ENCODE assay signal across 21 cellular contexts in the genomic region with DNA sequence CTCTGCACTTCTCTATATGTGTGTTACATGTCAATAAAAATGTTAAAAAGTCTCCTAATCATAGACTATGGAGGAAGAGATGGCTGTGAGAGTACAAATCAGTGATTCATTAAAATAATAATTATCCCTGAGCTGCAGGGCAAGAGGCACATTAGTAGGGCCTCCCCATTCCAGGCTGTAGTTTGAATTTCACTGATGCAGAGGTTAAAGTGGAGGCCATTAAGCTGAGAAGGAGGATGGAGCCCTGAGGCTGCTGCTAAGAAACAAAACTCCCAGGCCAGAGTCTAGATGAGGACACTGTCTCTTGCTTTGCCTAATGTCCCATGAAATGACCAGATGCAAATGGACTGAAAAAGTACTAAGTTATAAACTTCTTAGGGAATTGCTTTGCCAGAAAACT.
DNase-seq lines count a peak whose midpoint lies in the region; ATAC-seq, FAIRE-seq and TF ChIP-seq lines count a peak whose summit lies in the region.
"Had no signal": no experiment of that assay in that cellular context is flagged by ENCODE, and none has a peak within 500 bp of the region (broad histone marks: within the 10 kb centered on the region; RNA-seq: fewer than 3 reads in every experiment).

No MANE protein-coding gene starts in this region.

- ATAC-seq in IMR-90 (ENCODE audit: low read depth) (peak; percentile 30; the same call in 1 of the 2 replicates), HG02623 (IDR thresholded peaks at IDR 0.05; ENCODE audit: unreplicated experiment) (no peak), SK-N-SH treated with all-trans-retinoic acid at 6 μM for 48 hours (no peak), GM21723 (IDR thresholded peaks at IDR 0.05; ENCODE audit: unreplicated experiment) (no peak)
- ATAC-seq: CD8-positive, alpha-beta T cell had no signal

- 0 out of 2 replicates have a peak overlapping the region, but pooled peaks have one; percentile 0 for H3K14ac ChIP-seq in IMR-90 (replicated peaks; ENCODE audit: low read depth, low read length)

- in situ Hi-C loops in IMR-90 (cut with MboI; ENCODE audit: low sequenced_read_pairs), result no loop called here

- H3K36me3 ChIP-seq in IMR-90 (ENCODE audit: control insufficient read depth, insufficient read depth, low read length) (no peaks in the 10 kb centered on the region), astrocyte (ENCODE audit: insufficient read depth, low read length) (no peaks in the 10 kb centered on the region)
- H3K36me3 ChIP-seq: BLaER1 had no signal

- no peak for FAIRE-seq in astrocyte (lab: Jason Lieb, UNC)
- FAIRE-seq: G401.6, GM12892, H1 had no signal

- H2AK9ac ChIP-seq in IMR-90 (replicated peaks; ENCODE audit: low read depth, low read length, poor library complexity), result no peak overlapping the region

- no peak for TF ChIP-seq CTCF in IMR-90 (conservative IDR thresholded peaks at IDR 0.05; ENCODE audit: low read depth, low read length)
- no peak for TF ChIP-seq CTCF in astrocyte (IDR thresholded peaks at IDR 0.05; ENCODE audit: insufficient read depth, low read depth, low read length)

- no peak overlapping the region for H3K56ac ChIP-seq in IMR-90 (ENCODE audit: extremely low read depth, insufficient read depth, low read length)

- no peaks in the 10 kb centered on the region for H3K36me3 Mint-ChIP-seq in astrocyte (ENCODE audit: low read depth, unreplicated experiment)
- H3K36me3 Mint-ChIP-seq: CD4-positive, CD25-positive, alpha-beta regulatory T cell; CD8-positive, alpha-beta T cell had no signal

- no peaks in the 10 kb centered on the region for H3K79me1 ChIP-seq in IMR-90 (ENCODE audit: low read depth in 1 of 2, low read length in 2 of 2)

- H3K27ac ChIP-seq in IMR-90 (ENCODE audit: insufficient read depth, low read length) (no peak overlapping the region), astrocyte (ENCODE audit: low read depth, low read length) (no peak overlapping the region)
- H3K27ac ChIP-seq: BLaER1, C4-2B, GM23248 had no signal

- intact Hi-C loops in IMR-90 (cut with micrococcal nuclease), result loop anchor here (5.0 kb wide), 1 partner anchor 59 kb away; no protein-coding TSS in a partner anchor

- H3K9me3 ChIP-seq in IMR-90 (ENCODE audit: control insufficient read depth, insufficient read depth, low read length) (no peaks in the 10 kb centered on the region), astrocyte (ENCODE audit: insufficient read depth, low read depth, low read length) (no peaks in the 10 kb centered on the region)
- H3K9me3 ChIP-seq: Caco-2 had no signal

- H3K23ac ChIP-seq in IMR-90 (ENCODE audit: low read depth, low read length), result no peak overlapping the region

- H3K9ac ChIP-seq in IMR-90 (ENCODE audit: low read depth, low read length) (no peak overlapping the region), astrocyte (ENCODE audit: low read length) (no peak overlapping the region)
- H3K9ac ChIP-seq: BLaER1, GM23248 had no signal

- H3K27me3 ChIP-seq in IMR-90 (ENCODE audit: control insufficient read depth, insufficient read depth, low read length) (no peaks in the 10 kb centered on the region), astrocyte (ENCODE audit: insufficient read depth, low read length) (no peaks in the 10 kb centered on the region)
- H3K27me3 ChIP-seq: BLaER1 had no signal

- no peak overlapping the region for H4K8ac ChIP-seq in IMR-90 (ENCODE audit: low read depth in 2 of 2, low read length in 2 of 2)

- H3K4me3 Mint-ChIP-seq in astrocyte (ENCODE audit: unreplicated experiment), result no peak overlapping the region
- H3K4me3 Mint-ChIP-seq: B cell; CD4-positive, CD25-positive, alpha-beta regulatory T cell; CD8-positive, alpha-beta T cell had no signal

- peaks cover 9% of the 10 kb centered on the region; the same call in 1 of the 2 replicates for H3K9me1 ChIP-seq in IMR-90 (ENCODE audit: insufficient read depth, low read length)

- no peak overlapping the region; the same call in 1 of the 2 replicates for H2BK120ac ChIP-seq in IMR-90 (ENCODE audit: low read depth, low read length)

- no peak overlapping the region for H2BK5ac ChIP-seq in IMR-90 (ENCODE audit: low read depth, low read length, poor library complexity, severe bottlenecking)

- H2AFZ ChIP-seq in IMR-90 (replicated peaks; ENCODE audit: low read length, poor library complexity), result no peak overlapping the region
- H2AFZ ChIP-seq in astrocyte (ENCODE audit: low read depth, low read length), result no peak overlapping the region
- H2AFZ ChIP-seq: GM23248 had no signal

- H2BK20ac ChIP-seq in IMR-90 (ENCODE audit: low read depth, low read length), result no peak overlapping the region

- no peak overlapping the region for H4K5ac ChIP-seq in IMR-90 (ENCODE audit: low read depth, low read length)

- TF ChIP-seq POLR2A in IMR-90 (IDR thresholded peaks at IDR 0.05; ENCODE audit: low read depth, low read length), result no peak

- no peaks in the 10 kb centered on the region for H4K20me1 ChIP-seq in IMR-90 (ENCODE audit: insufficient read depth, low read length)
- no peaks in the 10 kb centered on the region for H4K20me1 ChIP-seq in astrocyte (ENCODE audit: insufficient read depth, low read length)
- H4K20me1 ChIP-seq: BLaER1 had no signal

- H2AK5ac ChIP-seq in IMR-90 (ENCODE audit: low read depth, low read length), result no peak overlapping the region

- CTCF ChIA-PET in IMR-90 (lab: Yijun Ruan, JAX), result interaction anchor here (0.6 to 2.2 kb wide), 5 partner anchors 8 to 327 kb away, joined by 3 to 9 read pairs (median 4); no protein-coding TSS in a partner anchor

- TF ChIP-seq RAD21 in IMR-90 (IDR thresholded peaks at IDR 0.05; ENCODE audit: low read length), result no peak

- dilution Hi-C loops in IMR-90 (cut with HindIII; ENCODE audit: low sequenced_read_pairs, unreplicated experiment), result no loop called here

- H2BK15ac ChIP-seq in IMR-90 (ENCODE audit: low read depth, low read length), result peak overlapping the region; percentile 57; the same call in 1 of the 3 replicates

- H3K4me2 ChIP-seq in IMR-90 (ENCODE audit: low read depth, low read length) (no peak overlapping the region), astrocyte (ENCODE audit: low read length) (peak overlapping the region; percentile 62)
- H3K4me2 ChIP-seq: BLaER1 had no signal

- no peaks in the 10 kb centered on the region for H3K27me3 Mint-ChIP-seq in astrocyte (ENCODE audit: low read depth, unreplicated experiment)

- DNase-seq in IMR-90 (no peak), astrocyte (ENCODE audit: low read depth) (no peak), kidney tubule cell (ENCODE audit: low spot score) (peak; percentile 16), renal cortical epithelial cell (ENCODE audit: low read depth) (peak; percentile 60), NCI-H1092 (lab: John Stamatoyannopoulos, UW) (no peak)
- DNase-seq: Caco-2; CD4-positive, CD25-positive, alpha-beta regulatory T cell; CD8-positive, alpha-beta T cell; DMS79 treated with DMSO at 0.1 percent for 48 hours; GM23248; H7; HCEC 1CT had no signal

- peak overlapping the region; percentile 2; the same call in 1 of the 2 replicates for H3K4ac ChIP-seq in IMR-90 (ENCODE audit: low read depth, low read length)

- no TSS peak for BruUV-seq in IMR-90 (replicated peaks; lab: Mats Ljungman, UMichigan)

- POLR2A ChIA-PET in IMR-90 (lab: Charles Lee; ENCODE audit: unreplicated experiment), result no interaction called here

- peaks cover 5% of the 10 kb centered on the region; the same call in 1 of the 2 replicates for H3K4me1 ChIP-seq in IMR-90 (ENCODE audit: control insufficient read depth, insufficient read depth, low read length)
- peaks cover 35% of the 10 kb centered on the region for H3K4me1 ChIP-seq in astrocyte (ENCODE audit: insufficient read depth, low read length)
- H3K4me1 ChIP-seq: BLaER1, Caco-2 had no signal

- H3K79me2 ChIP-seq in astrocyte (ENCODE audit: insufficient read depth, low read length), result no peaks in the 10 kb centered on the region

- H3K4me1 Mint-ChIP-seq in astrocyte (ENCODE audit: low read depth, unreplicated experiment), result peaks cover 28% of the 10 kb centered on the region
- H3K4me1 Mint-ChIP-seq: B cell; CD4-positive, CD25-positive, alpha-beta regulatory T cell had no signal

- no peak overlapping the region for H3K27ac Mint-ChIP-seq in astrocyte (ENCODE audit: unreplicated experiment)
- H3K27ac Mint-ChIP-seq: B cell; CD4-positive, CD25-positive, alpha-beta regulatory T cell; CD8-positive, alpha-beta T cell had no signal

- H3K18ac ChIP-seq in IMR-90 (ENCODE audit: low read depth, low read length), result no peak overlapping the region

- no peak overlapping the region for H4K91ac ChIP-seq in IMR-90 (ENCODE audit: insufficient read depth, low read depth, low read length)

- no peak overlapping the region for H3K4me3 ChIP-seq in IMR-90 (ENCODE audit: insufficient read depth, low read depth, low read length)
- H3K4me3 ChIP-seq in astrocyte (ENCODE audit: insufficient read depth, low read depth, low read length), result no peak overlapping the region
- H3K4me3 ChIP-seq: BLaER1, GM23248 had no signal

- peaks cover 3% of the 10 kb centered on the region for H3K9me3 Mint-ChIP-seq in astrocyte (ENCODE audit: unreplicated experiment)
- H3K9me3 Mint-ChIP-seq: CD4-positive, CD25-positive, alpha-beta regulatory T cell; CD8-positive, alpha-beta T cell had no signal

TF ChIP-seq in IMR-90, 13 proteins besides CTCF, POLR2A, EP300 and RAD21 (continues in another document):
- no peak for TF ChIP-seq NFE2L2 (IDR thresholded peaks at IDR 0.05; ENCODE audit: low read depth, low read length)
- TF ChIP-seq, protein P1, sequence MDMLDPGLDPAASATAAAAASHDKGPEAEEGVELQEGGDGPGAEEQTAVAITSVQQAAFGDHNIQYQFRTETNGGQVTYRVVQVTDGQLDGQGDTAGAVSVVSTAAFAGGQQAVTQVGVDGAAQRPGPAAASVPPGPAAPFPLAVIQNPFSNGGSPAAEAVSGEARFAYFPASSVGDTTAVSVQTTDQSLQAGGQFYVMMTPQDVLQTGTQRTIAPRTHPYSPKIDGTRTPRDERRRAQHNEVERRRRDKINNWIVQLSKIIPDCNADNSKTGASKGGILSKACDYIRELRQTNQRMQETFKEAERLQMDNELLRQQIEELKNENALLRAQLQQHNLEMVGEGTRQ (IDR thresholded peaks at IDR 0.05; ENCODE audit: low read depth, low read length), result no peak
- TF ChIP-seq BHLHE40 (IDR thresholded peaks at IDR 0.05; ENCODE audit: low read depth, low read length), result no peak
- no peak for TF ChIP-seq MXI1 (IDR thresholded peaks at IDR 0.05; ENCODE audit: borderline replicate concordance, low read depth, low read length)

TF ChIP-seq in SK-N-SH treated with all-trans-retinoic acid at 6 μM for 48 hours, 23 proteins besides CTCF, POLR2A, EP300 and RAD21 (continues in another document):
- TF ChIP-seq ZFP30 (CRISPR knock-in tag; IDR thresholded peaks at IDR 0.05), result no peak
- no peak for TF ChIP-seq OSR1 (CRISPR knock-in tag; IDR thresholded peaks at IDR 0.05)
- TF ChIP-seq SNAI2 (CRISPR knock-in tag; IDR thresholded peaks at IDR 0.05), result no peak
- no peak for TF ChIP-seq ZNF565 (CRISPR knock-in tag; conservative IDR thresholded peaks at IDR 0.05; ENCODE audit: low read depth)
- TF ChIP-seq BACH2 (CRISPR knock-in tag; IDR thresholded peaks at IDR 0.05; ENCODE audit: borderline replicate concordance), result no peak

Comparison
In these comparisons a context has a peak if more than half of its experiments do, and no peak if none do; other contexts are left out.
1. DNase-seq: peak in kidney tubule cell (single experiment) and renal cortical epithelial cell (single experiment); none in IMR-90 (single experiment), astrocyte (single experiment) and NCI-H1092 (single experiment).